1 cellular context compared by ENCODE assay signal in genomic region chr3:123161167-123161566, GRCh38.
A peak's percentile ranks its signal among the peaks of the same experiment; 100 is the strongest.
TF ChIP-seq lines count a peak whose summit lies in the region.

No MANE protein-coding gene starts in this region.

TF ChIP-seq in HepG2, 621 proteins besides CTCF, POLR2A, EP300 and RAD21:
- TF ChIP-seq ZBTB44 (CRISPR knock-in tag; IDR thresholded peaks at IDR 0.05) (no peak), SNAI1 (CRISPR knock-in tag; IDR thresholded peaks at IDR 0.05; ENCODE audit: borderline replicate concordance) (no peak), ZBTB33 (CRISPR knock-in tag; IDR thresholded peaks at IDR 0.05) (peak; percentile 92), RBM22 (optimal IDR thresholded peaks at IDR 0.05; ENCODE audit: low read length) (peak; percentile 58)
